In genomic region chr6:76861403-76861802, GRCh38 we compare ENCODE assay signal across 9 cellular contexts.
DNase-seq lines count a peak whose midpoint lies in the region; ATAC-seq and TF ChIP-seq lines count a peak whose summit lies in the region.
"Had no signal": no experiment of that assay in that cellular context is flagged by ENCODE, and none has a peak within 500 bp of the region (broad histone marks: within the 10 kb centered on the region; RNA-seq: fewer than 3 reads in every experiment).

No MANE protein-coding gene starts in this region.

- DNase-seq in NOMO-1 treated with DMSO at 0.1 percent for 48 hours (lab: John Stamatoyannopoulos, UW; ENCODE audit: unreplicated experiment) (peak; percentile 4), NOMO-1 treated with dmso at 0.1 percent for 144 hours (lab: John Stamatoyannopoulos, UW; ENCODE audit: unreplicated experiment) (no peak), SHP77 (lab: John Stamatoyannopoulos, UW) (peak; percentile 16 to 24), esophagus muscularis mucosa (ENCODE audit: extremely low spot score) (no peak)
- no peak for DNase-seq in stimulated activated CD4-positive, alpha-beta T cell treated with anti-CD3 and anti-CD28 coated beads, Interleukin-4, amount 100 ng/mL, for 4 hours
- DNase-seq: activated B cell treated with CpG ODN at 0.5 μM for 24 hours had no signal

- peak; percentile 75 to 85 for TF ChIP-seq RAD21 in liver (IDR thresholded peaks at IDR 0.05)

- H3K27ac ChIP-seq in liver (ENCODE audit: low read depth in 1 of 2, low read length in 2 of 2): no peak overlapping the region
- H3K27ac ChIP-seq in esophagus muscularis mucosa (replicated peaks in 1 of 4): no peak overlapping the region

- no peak for TF ChIP-seq EP300 in esophagus muscularis mucosa (IDR thresholded peaks at IDR 0.05)

- H3K27me3 ChIP-seq in liver (ENCODE audit: control insufficient read depth in 4 of 4, insufficient read depth in 4 of 4, low read length in 3 of 4) (no peaks in the 10 kb centered on the region), esophagus muscularis mucosa (no peaks in the 10 kb centered on the region)

- WGBS in liver: 27% methylated on average over 2 of the region's 2 CpGs
- WGBS in esophagus muscularis mucosa: 56% methylated on average over 2 of the region's 2 CpGs

- no peaks in the 10 kb centered on the region for H3K36me3 ChIP-seq in liver (ENCODE audit: control insufficient read depth in 4 of 4, insufficient read depth in 3 of 4, low read depth in 1 of 4, low read length in 3 of 4)
- H3K36me3 ChIP-seq in esophagus muscularis mucosa: no peaks in the 10 kb centered on the region

- intact Hi-C loops in esophagus muscularis mucosa (cut with DNase I): no loop called here

- peak; percentile 72 for ATAC-seq in HG02763 (IDR thresholded peaks at IDR 0.05; ENCODE audit: unreplicated experiment)
- no peak for ATAC-seq in GM21423 (IDR thresholded peaks at IDR 0.05; ENCODE audit: unreplicated experiment)

- TF ChIP-seq CTCF in liver (IDR thresholded peaks at IDR 0.05; ENCODE audit: low read depth, low read length, missing input control) (peak; percentile 57), esophagus muscularis mucosa (IDR thresholded peaks at IDR 0.05) (no peak)

- TF ChIP-seq POLR2A in esophagus muscularis mucosa (IDR thresholded peaks at IDR 0.05; ENCODE audit: low read depth): no peak

- H3K4me3 ChIP-seq in liver (ENCODE audit: low read depth in 1 of 3, low read length in 3 of 3): no peak overlapping the region
- H3K4me3 ChIP-seq in esophagus muscularis mucosa: no peak overlapping the region

- no peak overlapping the region for H3K9ac ChIP-seq in liver (ENCODE audit: low read depth in 1 of 2, low read length in 2 of 2)

- H3K4me1 ChIP-seq in liver (ENCODE audit: control insufficient read depth in 4 of 4, insufficient read depth in 4 of 4, low read length in 3 of 4) (no peaks in the 10 kb centered on the region), esophagus muscularis mucosa (no peaks in the 10 kb centered on the region)

- H3K9me3 ChIP-seq in liver (ENCODE audit: control insufficient read depth in 4 of 4, low read length in 3 of 4): no peaks in the 10 kb centered on the region
- H3K9me3 ChIP-seq in esophagus muscularis mucosa: no peaks in the 10 kb centered on the region

TF ChIP-seq in liver, 16 proteins besides CTCF, POLR2A, EP300 and RAD21:
- TF ChIP-seq SP1 (IDR thresholded peaks at IDR 0.05) (no peak), NR2F2 (IDR thresholded peaks at IDR 0.05) (no peak), HNF4G (IDR thresholded peaks at IDR 0.05) (no peak), MAX (IDR thresholded peaks at IDR 0.05) (no peak), HNF4A (conservative IDR thresholded peaks at IDR 0.05) (no peak), FOXA2 (IDR thresholded peaks at IDR 0.05) (no peak), EGR1 (IDR thresholded peaks at IDR 0.05; ENCODE audit: low read depth in 2 of 2) (no peak), JUND (IDR thresholded peaks at IDR 0.05) (no peak), ATF3 (IDR thresholded peaks at IDR 0.05) (no peak), RXRA (IDR thresholded peaks at IDR 0.05) (no peak), REST (IDR thresholded peaks at IDR 0.05) (no peak), YY1 (IDR thresholded peaks at IDR 0.05) (no peak), GABPA (IDR thresholded peaks at IDR 0.05 in 1 of 2, conservative IDR thresholded peaks at IDR 0.05 in 1 of 2) (no peak), FOXA1 (IDR thresholded peaks at IDR 0.05) (no peak)
- TF ChIP-seq, protein P1, sequence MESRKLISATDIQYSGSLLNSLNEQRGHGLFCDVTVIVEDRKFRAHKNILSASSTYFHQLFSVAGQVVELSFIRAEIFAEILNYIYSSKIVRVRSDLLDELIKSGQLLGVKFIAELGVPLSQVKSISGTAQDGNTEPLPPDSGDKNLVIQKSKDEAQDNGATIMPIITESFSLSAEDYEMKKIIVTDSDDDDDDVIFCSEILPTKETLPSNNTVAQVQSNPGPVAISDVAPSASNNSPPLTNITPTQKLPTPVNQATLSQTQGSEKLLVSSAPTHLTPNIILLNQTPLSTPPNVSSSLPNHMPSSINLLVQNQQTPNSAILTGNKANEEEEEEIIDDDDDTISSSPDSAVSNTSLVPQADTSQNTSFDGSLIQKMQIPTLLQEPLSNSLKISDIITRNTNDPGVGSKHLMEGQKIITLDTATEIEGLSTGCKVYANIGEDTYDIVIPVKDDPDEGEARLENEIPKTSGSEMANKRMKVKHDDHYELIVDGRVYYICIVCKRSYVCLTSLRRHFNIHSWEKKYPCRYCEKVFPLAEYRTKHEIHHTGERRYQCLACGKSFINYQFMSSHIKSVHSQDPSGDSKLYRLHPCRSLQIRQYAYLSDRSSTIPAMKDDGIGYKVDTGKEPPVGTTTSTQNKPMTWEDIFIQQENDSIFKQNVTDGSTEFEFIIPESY (IDR thresholded peaks at IDR 0.05): no peak

Comparison
In these comparisons a context has a peak if more than half of its experiments do, and no peak if none do; other contexts are left out.
1. DNase-seq: peak in NOMO-1 treated with DMSO at 0.1 percent for 48 hours (single experiment) and SHP77 (2 of 2); none in NOMO-1 treated with dmso at 0.1 percent for 144 hours (single experiment), esophagus muscularis mucosa (single experiment) and stimulated activated CD4-positive, alpha-beta T cell treated with anti-CD3 and anti-CD28 coated beads, Interleukin-4, amount 100 ng/mL, for 4 hours (0 of 2).